In genomic region chr5:131671409-131671808, GRCh38 we compare ENCODE assay signal across 9 cellular contexts. TPM values are rescaled to one million over a fixed set of nuclear protein-coding genes. Genes with fewer than 3 reads are reported as not detected.
DNase-seq lines count a peak whose midpoint lies in the region; ATAC-seq and TF ChIP-seq lines count a peak whose summit lies in the region.
"Had no signal": no experiment of that assay in that cellular context is flagged by ENCODE, and none has a peak within 500 bp of the region (broad histone marks: within the 10 kb centered on the region; RNA-seq: fewer than 3 reads in every experiment).

No MANE protein-coding gene starts in this region.

- peak overlapping the region; percentile 16 for H3K27ac Mint-ChIP-seq in activated CD4-positive, alpha-beta T cell treated with anti-CD3 and anti-CD28 coated beads, Interleukin-2, amount 10 ng/mL, durations not matched to agents 24 days and 14 days

- intact Hi-C loops in activated CD4-positive, alpha-beta T cell treated with anti-CD3 and anti-CD28 coated beads, Interleukin-2, amount 10 ng/mL, durations not matched to agents 24 days and 14 days (cut with micrococcal nuclease): loop anchor here (2.0 kb wide), 1 partner anchor 37 kb away; the partner anchor contains the start of gene RAPGEF6
- intact Hi-C loops in IMR-90 (cut with micrococcal nuclease): loop anchor here (5.0 kb wide), 1 partner anchor 34 kb away; the partner anchor contains the start of gene RAPGEF6
- intact Hi-C loops in heart left ventricle (cut with DNase I): loop anchor here in 1 of 10 donors (5.0 kb wide), 1 partner anchor 34 kb away; the partner anchor contains the start of gene RAPGEF6
- intact Hi-C loops in testis (cut with DNase I; ENCODE audit: low total_unique reads): no loop called here

- H3K4me3 Mint-ChIP-seq in activated CD4-positive, alpha-beta T cell treated with anti-CD3 and anti-CD28 coated beads, Interleukin-2, amount 10 ng/mL, durations not matched to agents 24 days and 14 days: peak overlapping the region; percentile 32

- H4K91ac ChIP-seq in IMR-90 (ENCODE audit: insufficient read depth, low read depth, low read length): no peak overlapping the region

- H3K4me2 ChIP-seq in IMR-90 (ENCODE audit: low read depth, low read length) (peak overlapping the region; percentile 80; the same call in 1 of the 2 replicates), Karpas-422 (ENCODE audit: low read depth, low read length, poor library complexity, severe bottlenecking) (no peak overlapping the region)

- peaks cover 10% of the 10 kb centered on the region for H3K9me1 ChIP-seq in IMR-90 (ENCODE audit: insufficient read depth, low read length)

- H2AFZ ChIP-seq in IMR-90 (replicated peaks; ENCODE audit: low read length, poor library complexity): no peak overlapping the region
- no peak overlapping the region for H2AFZ ChIP-seq in Karpas-422 (ENCODE audit: low read length)

- H3K4me1 Mint-ChIP-seq in activated CD4-positive, alpha-beta T cell treated with anti-CD3 and anti-CD28 coated beads, Interleukin-2, amount 10 ng/mL, durations not matched to agents 24 days and 14 days: peaks cover 30% of the 10 kb centered on the region

- H3K79me2 ChIP-seq in Karpas-422 (ENCODE audit: low read length): peaks cover 24% of the 10 kb centered on the region

- 0 out of 4 replicates have a peak overlapping the region, but pooled peaks of 1 of the 2 experiments have one; percentile 32 for H4K8ac ChIP-seq in IMR-90 (ENCODE audit: low read depth in 2 of 2, low read length in 2 of 2)

- no peaks in the 10 kb centered on the region for H3K27me3 Mint-ChIP-seq in activated CD4-positive, alpha-beta T cell treated with anti-CD3 and anti-CD28 coated beads, Interleukin-2, amount 10 ng/mL, durations not matched to agents 24 days and 14 days

- ATAC-seq in IMR-90 (ENCODE audit: low read depth) (0 out of 2 replicates have a peak, but pooled peaks have one; percentile 12), heart left ventricle (peak in 2 of 4 donors; percentile 9 to 14), HG02970 (IDR thresholded peaks at IDR 0.05; ENCODE audit: low FRiP score, unreplicated experiment) (no peak)

- H3K9me2 ChIP-seq in Karpas-422 (replicated peaks; ENCODE audit: insufficient read depth, low read length): no peaks in the 10 kb centered on the region

- H3K9ac ChIP-seq in IMR-90 (ENCODE audit: low read depth, low read length): no peak overlapping the region; the same call in 1 of the 2 replicates
- no peak overlapping the region for H3K9ac ChIP-seq in Karpas-422 (ENCODE audit: low read length)

- peak overlapping the region; percentile 60 for H3K14ac ChIP-seq in IMR-90 (replicated peaks; ENCODE audit: low read depth, low read length)

- peak overlapping the region; percentile 26; the same call in 1 of the 2 replicates for H3K4ac ChIP-seq in IMR-90 (ENCODE audit: low read depth, low read length)

- POLR2A ChIA-PET in IMR-90 (lab: Charles Lee; ENCODE audit: unreplicated experiment): no interaction called here

- no peak overlapping the region for H2AK5ac ChIP-seq in IMR-90 (ENCODE audit: low read depth, low read length)

- no peak overlapping the region for H2BK20ac ChIP-seq in IMR-90 (ENCODE audit: low read depth, low read length)

- TF ChIP-seq CTCF in IMR-90 (conservative IDR thresholded peaks at IDR 0.05; ENCODE audit: low read depth, low read length) (no peak), heart left ventricle (IDR thresholded peaks at IDR 0.05) (no peak), testis (IDR thresholded peaks at IDR 0.05) (no peak)

- H3K23ac ChIP-seq in IMR-90 (ENCODE audit: low read depth, low read length): peak overlapping the region; percentile 60; the same call in 1 of the 2 replicates

- H3K56ac ChIP-seq in IMR-90 (ENCODE audit: extremely low read depth, insufficient read depth, low read length): no peak overlapping the region

- DNase-seq in activated CD4-positive, alpha-beta T cell treated with anti-CD3 and anti-CD28 coated beads, Interleukin-2, amount 10 ng/mL, durations not matched to agents 24 days and 14 days: no peak
- DNase-seq in activated CD4-positive, alpha-beta T cell treated with anti-CD3 and anti-CD28 coated beads, Interleukin-2, amount 50 U/mL, for 4 hours: no peak
- DNase-seq in IMR-90 (no peak), heart left ventricle (no peak), testis (no peak), Karpas-422 (no peak), NCI-H2171 treated with DMSO at 0.1 percent for 48 hours (lab: John Stamatoyannopoulos, UW) (no peak)

- peaks cover 20% of the 10 kb centered on the region for H3K4me1 ChIP-seq in IMR-90 (ENCODE audit: control insufficient read depth, insufficient read depth, low read length)
- H3K4me1 ChIP-seq in heart left ventricle: peaks cover 0 to 42% (median 27%) of the 10 kb centered on the region in 12 donors
- peaks cover 21% of the 10 kb centered on the region for H3K4me1 ChIP-seq in testis
- H3K4me1 ChIP-seq in Karpas-422 (ENCODE audit: low read length): peaks cover 3% of the 10 kb centered on the region
- H3K4me1 ChIP-seq: SJSA1 had no signal

- CTCF ChIA-PET in IMR-90 (lab: Yijun Ruan, JAX): interaction anchor here (1.2 kb wide), 1 partner anchor 82 kb away, joined by 4 read pairs; no protein-coding TSS in a partner anchor

- H4K5ac ChIP-seq in IMR-90 (ENCODE audit: low read depth, low read length): peak overlapping the region; percentile 78; the same call in 1 of the 2 replicates

- no peak overlapping the region for H2AK9ac ChIP-seq in IMR-90 (replicated peaks; ENCODE audit: low read depth, low read length, poor library complexity)

- H2BK120ac ChIP-seq in IMR-90 (ENCODE audit: low read depth, low read length): peak overlapping the region; percentile 14; the same call in 1 of the 2 replicates

- peak overlapping the region; percentile 90 for H3K18ac ChIP-seq in IMR-90 (ENCODE audit: low read depth, low read length)

- H2BK15ac ChIP-seq in IMR-90 (ENCODE audit: low read depth, low read length): 0 out of 3 replicates have a peak overlapping the region, but pooled peaks have one; percentile 7

- TF ChIP-seq POLR2A in IMR-90 (IDR thresholded peaks at IDR 0.05; ENCODE audit: low read depth, low read length) (no peak), heart left ventricle (IDR thresholded peaks at IDR 0.05) (no peak), testis (IDR thresholded peaks at IDR 0.05) (no peak)

- H4K20me1 ChIP-seq in IMR-90 (ENCODE audit: insufficient read depth, low read length) (peaks cover 8% of the 10 kb centered on the region; the same call in 1 of the 2 replicates), Karpas-422 (ENCODE audit: insufficient read depth, low read depth, low read length) (no peaks in the 10 kb centered on the region)

- in situ Hi-C loops in IMR-90 (cut with MboI; ENCODE audit: low sequenced_read_pairs): no loop called here

- H3K9me3 Mint-ChIP-seq in activated CD4-positive, alpha-beta T cell treated with anti-CD3 and anti-CD28 coated beads, Interleukin-2, amount 10 ng/mL, durations not matched to agents 24 days and 14 days: peaks cover 9% of the 10 kb centered on the region

- no peaks in the 10 kb centered on the region for H3K9me3 ChIP-seq in IMR-90 (ENCODE audit: control insufficient read depth, insufficient read depth, low read length)
- no peaks in the 10 kb centered on the region for H3K9me3 ChIP-seq in heart left ventricle
- no peaks in the 10 kb centered on the region for H3K9me3 ChIP-seq in testis
- H3K9me3 ChIP-seq in Karpas-422 (ENCODE audit: low read length): no peaks in the 10 kb centered on the region
- H3K9me3 ChIP-seq: SJSA1 had no signal

- H3K27me3 ChIP-seq in IMR-90 (ENCODE audit: control insufficient read depth, insufficient read depth, low read length): no peaks in the 10 kb centered on the region
- H3K27me3 ChIP-seq in heart left ventricle: no peaks in the 10 kb centered on the region
- no peaks in the 10 kb centered on the region for H3K27me3 ChIP-seq in testis
- no peaks in the 10 kb centered on the region for H3K27me3 ChIP-seq in Karpas-422 (ENCODE audit: low read length)
- H3K27me3 ChIP-seq: SJSA1 had no signal

- H3K27ac ChIP-seq in IMR-90 (ENCODE audit: insufficient read depth, low read length): peak overlapping the region; percentile 66; the same call in 1 of the 2 replicates
- peak overlapping the region; percentile 19 to 87 (median 78) for H3K27ac ChIP-seq in heart left ventricle
- H3K27ac ChIP-seq in testis: peak overlapping the region; percentile 56 to 76
- no peak overlapping the region for H3K27ac ChIP-seq in Karpas-422 (ENCODE audit: low read length)
- H3K27ac ChIP-seq: SJSA1 had no signal

- dilution Hi-C loops in IMR-90 (cut with HindIII; ENCODE audit: low sequenced_read_pairs, unreplicated experiment): no loop called here

- H2BK5ac ChIP-seq in IMR-90 (ENCODE audit: low read depth, low read length, poor library complexity, severe bottlenecking): peak overlapping the region; percentile 96

- no TSS peak for BruUV-seq in IMR-90 (replicated peaks; lab: Mats Ljungman, UMichigan)

- peaks cover 67% of the 10 kb centered on the region for H3K36me3 Mint-ChIP-seq in activated CD4-positive, alpha-beta T cell treated with anti-CD3 and anti-CD28 coated beads, Interleukin-2, amount 10 ng/mL, durations not matched to agents 24 days and 14 days (ENCODE audit: low read depth)

- peaks cover 16% of the 10 kb centered on the region for H3K36me3 ChIP-seq in IMR-90 (ENCODE audit: control insufficient read depth, insufficient read depth, low read length)
- peaks cover 0 to 67% (median 54%) of the 10 kb centered on the region in 9 donors for H3K36me3 ChIP-seq in heart left ventricle
- no peaks in the 10 kb centered on the region for H3K36me3 ChIP-seq in testis (ENCODE audit: low read depth, missing control alignments)
- peaks cover 27% of the 10 kb centered on the region for H3K36me3 ChIP-seq in Karpas-422 (ENCODE audit: insufficient read depth, low read length)

- H3K4me3 ChIP-seq in IMR-90 (ENCODE audit: insufficient read depth, low read depth, low read length) (no peak overlapping the region), heart left ventricle (no peak overlapping the region), testis (no peak overlapping the region), Karpas-422 (ENCODE audit: low read length) (no peak overlapping the region)
- H3K4me3 ChIP-seq: SJSA1 had no signal

- TF ChIP-seq RAD21 in IMR-90 (IDR thresholded peaks at IDR 0.05; ENCODE audit: low read length): no peak

- peaks cover 7 to 24% of the 10 kb centered on the region in 2 experiments for H3K79me1 ChIP-seq in IMR-90 (ENCODE audit: low read depth in 1 of 2, low read length in 2 of 2)

RNA-seq across cellular contexts. Expression of gene RAPGEF6, which starts 36.4 kb away (rescaled TPM):
- total RNA-seq in activated CD4-positive, alpha-beta T cell treated with anti-CD3 and anti-CD28 coated beads, Interleukin-2, amount 10 ng/mL, durations not matched to agents 24 days and 14 days: 31.8 and 34.9 TPM in 2 replicates
- total RNA-seq in IMR-90 (2012; rRNA removed): 18.8 and 30.3 TPM in 2 replicates
- 5.1 and 5.8 TPM in 2 replicates for polyA plus RNA-seq in IMR-90 (2012; rRNA removed)
- 1.2 and 1.6 TPM in 2 replicates for polyA plus RNA-seq in IMR-90 (2012; cell fraction: cytosol; rRNA removed)
- 2.1 and 15.4 TPM in 2 replicates for polyA plus RNA-seq in IMR-90 (2012; cell fraction: nucleus; rRNA removed; ENCODE audit: low replicate concordance)
- 10 to 100 TPM in 5 of 9 donors, 1 to 10 TPM in 4; 7.0 to 13.9 (median 10.0) TPM for total RNA-seq in heart left ventricle
- polyA plus RNA-seq in heart left ventricle: 1 to 10 TPM; 2.3 to 3.3 TPM
- total RNA-seq in testis: 10 to 100 TPM; 40.1 to 59.0 TPM
- 27.6 TPM for polyA plus RNA-seq in testis (ENCODE audit: insufficient read depth, low read depth, low replicate concordance)
- 46.8 and 50.7 TPM in 2 replicates for total RNA-seq in Karpas-422 (2014; rRNA removed; shearing (Covaris generic); ENCODE audit: low replicate concordance)
